7 cellular contexts compared by ENCODE assay signal in genomic region chrX:72276478-72276953, GRCh38. TPM values are rescaled to one million over a fixed set of nuclear protein-coding genes. Genes with fewer than 3 reads are reported as not detected.
DNase-seq lines count a peak whose midpoint lies in the region; ATAC-seq and TF ChIP-seq lines count a peak whose summit lies in the region.

No MANE protein-coding gene starts in this region.

- DNase-seq in HT-29 (ENCODE audit: low spot score), result peak; percentile 40
- no peak for DNase-seq in NCI-H774 (lab: John Stamatoyannopoulos, UW)
- DNase-seq in SIG-M5 (lab: John Stamatoyannopoulos, UW), result no peak

- ATAC-seq in GM19025 (IDR thresholded peaks at IDR 0.05; ENCODE audit: low read depth, unreplicated experiment), result peak; percentile 12
- ATAC-seq in HG02885 (IDR thresholded peaks at IDR 0.05; ENCODE audit: poor library complexity, unreplicated experiment), result no peak

- peaks cover 44% of the 10 kb centered on the region for H3K36me3 Mint-ChIP-seq in nephron (ENCODE audit: low read depth)

- no peak for TF ChIP-seq CTCF in nephron (IDR thresholded peaks at IDR 0.05; ENCODE audit: unreplicated experiment in 3 of 3)

- peak overlapping the region; percentile 88 to 98 (median 96) for H3K27ac Mint-ChIP-seq in nephron

- peak overlapping the region; percentile 60 for H3K27ac ChIP-seq in cingulate gyrus (ENCODE audit: low read depth, low read length)

- H3K4me3 Mint-ChIP-seq in nephron, result peak overlapping the region; percentile 95 to 98 (median 96)

- H3K9me3 Mint-ChIP-seq in nephron, result no peaks in the 10 kb centered on the region

- peaks cover 55% of the 10 kb centered on the region for H3K4me1 Mint-ChIP-seq in nephron

- H3K27me3 Mint-ChIP-seq in nephron (ENCODE audit: low read depth), result no peaks in the 10 kb centered on the region

RNA-seq across cellular contexts. Expression of gene RPS4X, which starts 0.5 kb away (rescaled TPM):
- total RNA-seq in HT-29 (2014; rRNA removed; shearing (Covaris generic)), result 865 and 880 TPM in 2 replicates

RNA-seq across cellular contexts. Expression of gene CITED1, which starts 29.2 kb away (rescaled TPM):
- total RNA-seq in HT-29 (2014; rRNA removed; shearing (Covaris generic)), result 1.3 and 3.2 TPM in 2 replicates

RNA-seq across cellular contexts. Expression of gene ERCC6L, which starts 37.7 kb away (rescaled TPM):
- 3.8 and 5.5 TPM in 2 replicates for total RNA-seq in HT-29 (2014; rRNA removed; shearing (Covaris generic))
